ENCODE assay signal across 8 cellular contexts in the genomic region with DNA sequence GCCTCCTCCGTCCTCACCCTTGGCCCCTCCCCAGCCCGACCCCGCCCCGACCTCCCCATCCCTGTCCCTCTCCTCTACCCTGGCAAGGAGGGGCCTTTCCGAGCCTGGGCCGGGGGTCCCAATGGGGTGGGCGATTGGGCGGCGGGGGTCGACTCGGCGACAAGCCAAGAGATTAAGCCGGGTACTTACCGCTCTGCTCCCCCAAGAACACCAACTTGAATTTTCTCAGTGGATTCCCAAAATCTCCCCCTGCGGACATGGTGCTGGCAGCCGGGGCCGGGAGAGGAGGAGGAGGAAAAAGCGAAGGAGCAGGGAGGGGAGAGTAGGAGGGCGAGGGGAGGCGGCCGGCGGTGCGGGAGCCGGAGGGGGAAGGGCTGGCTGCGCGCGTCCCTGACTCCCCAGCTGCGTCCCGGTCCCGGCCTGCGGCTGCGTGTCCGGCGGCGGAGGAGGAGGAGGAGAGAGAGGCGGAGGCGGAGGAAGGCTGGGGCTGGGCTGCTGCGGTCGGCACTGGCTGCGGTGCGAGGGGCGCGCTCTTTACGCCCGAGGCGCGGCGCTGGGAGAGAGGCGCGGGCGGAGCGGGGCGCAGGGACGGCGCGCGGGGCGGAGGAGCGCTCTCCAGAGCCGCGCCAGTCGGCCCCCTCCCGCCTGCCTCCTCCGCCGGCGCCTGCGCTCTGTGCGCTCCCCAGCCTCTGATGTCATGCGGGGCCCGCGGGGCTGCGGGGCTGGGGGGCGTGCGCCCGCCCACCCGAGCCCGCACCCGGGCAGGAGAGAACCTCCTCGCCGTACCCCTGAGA. TPM values are rescaled to one million over a fixed set of nuclear protein-coding genes. Genes with fewer than 3 reads are reported as not detected.
DNase-seq lines count a peak whose midpoint lies in the region; ATAC-seq and TF ChIP-seq lines count a peak whose summit lies in the region.

Gene RAB6B, minus strand, starts transcription at position 675 of the 794 bp plus-strand sequence. Its CDS starts 416 bp downstream, at position 259.

- peak within 1 kb of the TSS; percentile 76 for H2AFZ ChIP-seq in osteoblast (ENCODE audit: low read length)

- H3K79me2 ChIP-seq in osteoblast (ENCODE audit: insufficient read depth, low read length): no peaks in the 10 kb centered on the region

- H3K4me3 ChIP-seq in heart right ventricle (peak within 1 kb of the TSS; percentile 44 to 90 (median 70)), osteoblast (ENCODE audit: insufficient read depth, low read length) (peak within 1 kb of the TSS; percentile 76)

- no peaks in the 10 kb centered on the region for H3K9me3 ChIP-seq in heart right ventricle
- H3K9me3 ChIP-seq in osteoblast (ENCODE audit: low read depth, low read length): no peaks in the 10 kb centered on the region

- peak within 1 kb of the TSS in 9 of 10 donors; percentile 31 to 73 (median 51) for H3K27ac ChIP-seq in heart right ventricle
- no peak within 1 kb of the TSS for H3K27ac ChIP-seq in osteoblast (ENCODE audit: low read depth, low read length)

- peak within 1 kb of the TSS; percentile 83 for H3K4me2 ChIP-seq in osteoblast (ENCODE audit: insufficient read depth, low read length)

- ATAC-seq in heart right ventricle: peak; percentile 70 to 89 (median 82)
- ATAC-seq in GM21390 (IDR thresholded peaks at IDR 0.05; ENCODE audit: unreplicated experiment): no peak

- H3K4me1 ChIP-seq in heart right ventricle: peaks cover 14 to 49% (median 23%) of the 10 kb centered on the region in 9 donors
- H3K4me1 ChIP-seq in osteoblast (ENCODE audit: insufficient read depth, low read length): no peaks in the 10 kb centered on the region

- intact Hi-C loops in heart right ventricle (cut with DNase I): loop anchor here in 6 of 10 donors (2.0 to 10.0 kb wide), 4 partner anchors 68 to 231 kb away; partner anchors contain the start of gene TOPBP1 (in 1 of the 6)

- H3K36me3 ChIP-seq in heart right ventricle (no peaks in the 10 kb centered on the region), osteoblast (ENCODE audit: insufficient read depth, low read length) (no peaks in the 10 kb centered on the region)

- DNase-seq in activated T-cell treated with anti-CD3 and anti-CD28 coated beads for 48 hours (ENCODE audit: low read depth): peak; percentile 27
- no peak for DNase-seq in activated T-cell treated with anti-CD3 and anti-CD28 coated beads for 4 hours
- DNase-seq in NCI-H128 (lab: John Stamatoyannopoulos, UW; ENCODE audit: unreplicated experiment): peak; percentile 46
- peak; percentile 14 for DNase-seq in amniotic epithelial cell (ENCODE audit: low read depth)
- DNase-seq in heart right ventricle: peak; percentile 46 to 64
- DNase-seq in osteoblast (ENCODE audit: insufficient read length, low spot score, missing footprints): peak; percentile 97
- no peak for DNase-seq in stimulated activated CD8-positive, alpha-beta memory T cell treated with anti-CD3 and anti-CD28 coated beads, Interleukin-4, amount 100 ng/mL, for 48 hours

- TF ChIP-seq CTCF in heart right ventricle (IDR thresholded peaks at IDR 0.05): no peak
- TF ChIP-seq CTCF in osteoblast (IDR thresholded peaks at IDR 0.05; ENCODE audit: extremely low read depth, low read depth, low read length): no peak

- peaks cover 0 to 52% (median 8%) of the 10 kb centered on the region in 7 donors for H3K27me3 ChIP-seq in heart right ventricle
- peaks cover 32% of the 10 kb centered on the region for H3K27me3 ChIP-seq in osteoblast (ENCODE audit: insufficient read depth, low read length)

- 0 to 1% methylated on average over 54 to 79 of the region's 80 CpGs for WGBS in heart right ventricle, 2 donors

- H4K20me1 ChIP-seq in osteoblast (ENCODE audit: insufficient read depth, low read length): no peaks in the 10 kb centered on the region

RNA-seq across cellular contexts. Expression of gene RAB6B, which starts in this region (rescaled TPM):
- total RNA-seq in heart right ventricle (10 to 100 TPM; 39.2 to 73.8 (median 47.4) TPM), osteoblast (0.59 and 0.72 TPM in 2 replicates)
- polyA plus RNA-seq in heart right ventricle: 10 to 100 TPM in 1 of 2 donors, 1 to 10 TPM in 1; 7.0 to 14.2 TPM

Comparison
In these comparisons a context has a peak if more than half of its experiments do, and no peak if none do; other contexts are left out.
1. RNA of gene RAB6B (total RNA-seq): 39.2 to 73.8 TPM in heart right ventricle; 0.59 to 0.72 TPM in osteoblast; every median in the first group is over 10 times any median in the second.
2. DNase-seq: peak in activated T-cell treated with anti-CD3 and anti-CD28 coated beads for 48 hours (single experiment), NCI-H128 (single experiment), amniotic epithelial cell (single experiment) and heart right ventricle (2 of 2); none in activated T-cell treated with anti-CD3 and anti-CD28 coated beads for 4 hours (single experiment) and stimulated activated CD8-positive, alpha-beta memory T cell treated with anti-CD3 and anti-CD28 coated beads, Interleukin-4, amount 100 ng/mL, for 48 hours (single experiment).
3. Peak in DNase-seq, H3K4me3 ChIP-seq and H3K4me2 ChIP-seq in osteoblast; RNA of the gene not detected or under 1 TPM.